8 cellular contexts compared by ENCODE assay signal in the genomic region with DNA sequence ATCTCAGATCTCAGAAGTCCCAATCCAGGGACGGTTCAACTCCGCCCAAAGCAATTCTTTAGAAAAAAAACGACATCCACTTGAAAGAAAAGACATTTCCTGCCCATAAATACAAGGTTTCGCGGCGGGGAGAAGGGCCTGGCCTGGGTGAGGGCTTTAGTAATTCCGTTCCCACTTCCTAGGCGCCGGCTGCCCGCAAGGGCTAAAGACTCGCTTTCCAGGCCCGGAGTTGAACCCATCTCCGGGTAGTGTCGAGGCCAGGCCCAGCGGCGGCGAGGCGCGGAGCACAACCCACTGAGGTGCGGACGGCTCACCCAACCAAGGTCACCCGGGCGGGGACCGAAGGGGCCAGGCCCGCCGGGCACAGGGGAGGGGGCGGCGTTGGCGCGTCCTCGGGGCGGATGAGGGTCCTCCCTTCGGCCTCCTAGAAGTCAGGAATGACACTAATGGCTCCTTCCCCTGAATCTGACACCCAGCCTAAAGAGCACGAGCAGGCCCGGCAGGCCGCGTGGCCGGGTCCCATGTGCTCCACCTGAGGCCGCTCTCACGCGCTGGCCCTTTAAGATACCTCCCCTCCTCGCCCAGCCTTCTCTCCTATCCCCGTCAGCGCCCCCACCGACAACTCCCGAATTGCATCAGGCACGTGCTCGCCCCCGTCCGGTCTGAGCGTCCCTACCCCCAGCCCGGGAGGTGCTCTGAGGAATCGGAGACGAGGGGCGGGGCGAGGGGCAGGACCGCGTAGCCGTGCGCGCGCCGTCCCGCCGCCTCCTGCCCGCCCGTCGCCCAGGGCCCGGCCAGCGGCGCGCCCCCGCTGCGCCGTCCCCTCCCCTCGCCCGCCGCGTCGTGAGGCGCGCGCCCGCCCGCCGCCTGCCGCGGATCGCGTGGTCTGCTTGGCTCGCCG. TPM values are rescaled to one million over a fixed set of nuclear protein-coding genes. Genes with fewer than 3 reads are reported as not detected.
DNase-seq lines count a peak whose midpoint lies in the region; ATAC-seq and TF ChIP-seq lines count a peak whose summit lies in the region.

No MANE protein-coding gene starts in this region.

- TF ChIP-seq POLR2A in lower leg skin (IDR thresholded peaks at IDR 0.05) = no peak

- H3K9me3 Mint-ChIP-seq in activated CD4-positive, alpha-beta memory T cell treated with anti-CD3 and anti-CD28 coated beads, Interleukin-2, amount 10 ng/mL, durations not matched to agents 7 days and 5 days = no peaks in the 10 kb centered on the region

- H3K4me3 Mint-ChIP-seq in activated CD4-positive, alpha-beta memory T cell treated with anti-CD3 and anti-CD28 coated beads, Interleukin-2, amount 10 ng/mL, durations not matched to agents 7 days and 5 days = peak overlapping the region; percentile 81

- H3K27ac Mint-ChIP-seq in activated CD4-positive, alpha-beta memory T cell treated with anti-CD3 and anti-CD28 coated beads, Interleukin-2, amount 10 ng/mL, durations not matched to agents 7 days and 5 days = peak overlapping the region; percentile 89

- peak overlapping the region; percentile 90 for H3K27ac ChIP-seq in duodenal mucosa (ENCODE audit: low read depth, low read length)

- no peaks in the 10 kb centered on the region for H3K36me3 ChIP-seq in duodenal mucosa (ENCODE audit: control insufficient read depth in 1 of 2, insufficient read depth in 2 of 2, low read length in 2 of 2)

- peak; percentile 94 for DNase-seq in CMK (ENCODE audit: low read depth)
- DNase-seq in HK-2 (ENCODE audit: unreplicated experiment) = peak; percentile 96
- DNase-seq in NCI-H82 (lab: John Stamatoyannopoulos, UW) = peak; percentile 99
- DNase-seq in activated CD4-positive, alpha-beta memory T cell treated with anti-CD3 and anti-CD28 coated beads, Interleukin-2, amount 10 ng/mL, durations not matched to agents 7 days and 5 days = peak; percentile 99
- peak; percentile 99 to 100 for DNase-seq in lower leg skin (ENCODE audit: low spot score in 2 of 2)
- DNase-seq in stimulated activated CD4-positive, alpha-beta T cell treated with anti-CD3 and anti-CD28 coated beads, Interleukin-4, amount 100 ng/mL, for 4 hours = peak; percentile 99 to 100

- H3K27me3 Mint-ChIP-seq in activated CD4-positive, alpha-beta memory T cell treated with anti-CD3 and anti-CD28 coated beads, Interleukin-2, amount 10 ng/mL, durations not matched to agents 7 days and 5 days = no peaks in the 10 kb centered on the region

- CTCF ChIA-PET in activated CD4-positive, alpha-beta memory T cell treated with anti-CD3 and anti-CD28 coated beads, Interleukin-2, amount 10 ng/mL, durations not matched to agents 7 days and 5 days (lab: Charles Lee) = no interaction called here

- intact Hi-C loops in lower leg skin (cut with DNase I; ENCODE audit: low total_unique reads) = no loop called here

- H3K27me3 ChIP-seq in duodenal mucosa (ENCODE audit: control insufficient read depth in 1 of 2, insufficient read depth in 2 of 2, low read length in 2 of 2) = no peaks in the 10 kb centered on the region

- POLR2A ChIA-PET in activated CD4-positive, alpha-beta memory T cell treated with anti-CD3 and anti-CD28 coated beads, Interleukin-2, amount 10 ng/mL, durations not matched to agents 7 days and 5 days (lab: Charles Lee) = interaction anchor here (1.2 kb wide), 1 partner anchor 105 kb away, joined by 3 read pairs; no protein-coding TSS in a partner anchor

- ATAC-seq in GM19455 (IDR thresholded peaks at IDR 0.05; ENCODE audit: unreplicated experiment) = peak; percentile 86

- WGBS in lower leg skin, 2 donors = 0 to 2% methylated on average over 48 to 49 of the region's 92 CpGs

- H3K9me3 ChIP-seq in duodenal mucosa (ENCODE audit: control insufficient read depth in 1 of 2, low read length in 2 of 2) = no peaks in the 10 kb centered on the region

- peak overlapping the region; percentile 73 to 90 for H3K4me3 ChIP-seq in duodenal mucosa (ENCODE audit: low read depth in 1 of 2, low read length in 2 of 2)
- H3K4me3 ChIP-seq in lower leg skin (ENCODE audit: low read depth, poor library complexity, severe bottlenecking) = no peak overlapping the region

- peak in 1 of 3 donors; percentile 58 for TF ChIP-seq CTCF in lower leg skin (IDR thresholded peaks at IDR 0.05)

- H3K36me3 Mint-ChIP-seq in activated CD4-positive, alpha-beta memory T cell treated with anti-CD3 and anti-CD28 coated beads, Interleukin-2, amount 10 ng/mL, durations not matched to agents 7 days and 5 days (ENCODE audit: low read depth) = peaks cover 6% of the 10 kb centered on the region

- peaks cover 38% of the 10 kb centered on the region for H3K4me1 Mint-ChIP-seq in activated CD4-positive, alpha-beta memory T cell treated with anti-CD3 and anti-CD28 coated beads, Interleukin-2, amount 10 ng/mL, durations not matched to agents 7 days and 5 days

- peak overlapping the region; percentile 77 to 85 for H3K9ac ChIP-seq in duodenal mucosa (ENCODE audit: low read depth in 1 of 2, low read length in 2 of 2)

- H3K4me1 ChIP-seq in duodenal mucosa (ENCODE audit: control insufficient read depth in 1 of 2, insufficient read depth in 2 of 2, low read length in 2 of 2) = peaks cover 32 to 33% of the 10 kb centered on the region in 2 donors

RNA-seq across cellular contexts. Expression of gene LARP1, which starts 0.5 kb away (rescaled TPM):
- total RNA-seq in activated CD4-positive, alpha-beta memory T cell treated with anti-CD3 and anti-CD28 coated beads, Interleukin-2, amount 10 ng/mL, durations not matched to agents 7 days and 5 days = 100 to 1,000 TPM; 174 to 177 TPM
- total RNA-seq in lower leg skin = 100 to 1,000 TPM in 3 of 4 donors, 10 to 100 TPM in 1; 96.0 to 115 (median 104) TPM
